9 cellular contexts compared by ENCODE assay signal in genomic region chr19:11324748-11325389, GRCh38. TPM values are rescaled to one million over a fixed set of nuclear protein-coding genes. Genes with fewer than 3 reads are reported as not detected.
DNase-seq lines count a peak whose midpoint lies in the region; ATAC-seq and TF ChIP-seq lines count a peak whose summit lies in the region.
"Had no signal": no experiment of that assay in that cellular context is flagged by ENCODE, and none has a peak within 500 bp of the region (broad histone marks: within the 10 kb centered on the region; RNA-seq: fewer than 3 reads in every experiment).

No MANE protein-coding gene starts in this region.

- peaks cover 15% of the 10 kb centered on the region for H3K4me1 Mint-ChIP-seq in activated CD4-positive, alpha-beta T cell treated with anti-CD3 and anti-CD28 coated beads for 36 hours

- no peaks in the 10 kb centered on the region for H3K9me3 ChIP-seq in liver (ENCODE audit: control insufficient read depth in 4 of 4, low read length in 3 of 4)

- no peak for TF ChIP-seq RAD21 in liver (IDR thresholded peaks at IDR 0.05)

- H3K27me3 Mint-ChIP-seq in activated CD4-positive, alpha-beta T cell treated with anti-CD3 and anti-CD28 coated beads for 36 hours: peaks cover 9% of the 10 kb centered on the region

- intact Hi-C loops in activated CD4-positive, alpha-beta T cell treated with anti-CD3 and anti-CD28 coated beads for 36 hours (cut with DNase I, micrococcal nuclease): no loop called here

- no peak overlapping the region for H3K4me3 Mint-ChIP-seq in activated CD4-positive, alpha-beta T cell treated with anti-CD3 and anti-CD28 coated beads for 36 hours

- 86% methylated on average over 17 of the region's 17 CpGs for WGBS in liver

- no peak for ATAC-seq in activated CD4-positive, alpha-beta T cell treated with anti-CD3 and anti-CD28 coated beads for 36 hours
- ATAC-seq in HG02610 (IDR thresholded peaks at IDR 0.05; ENCODE audit: unreplicated experiment) (no peak), GM19351 (IDR thresholded peaks at IDR 0.05; ENCODE audit: unreplicated experiment) (no peak)

- no peak for TF ChIP-seq CTCF in liver (IDR thresholded peaks at IDR 0.05; ENCODE audit: low read depth, low read length, missing input control)

- H3K9me3 Mint-ChIP-seq in activated CD4-positive, alpha-beta T cell treated with anti-CD3 and anti-CD28 coated beads for 36 hours (ENCODE audit: low read depth): no peaks in the 10 kb centered on the region

- no peaks in the 10 kb centered on the region for H3K36me3 Mint-ChIP-seq in activated CD4-positive, alpha-beta T cell treated with anti-CD3 and anti-CD28 coated beads for 36 hours (ENCODE audit: low read depth)

- POLR2A ChIA-PET in activated CD4-positive, alpha-beta T cell treated with anti-CD3 and anti-CD28 coated beads for 36 hours (lab: Charles Lee): interaction anchor here (0.6 kb wide), 1 partner anchor 127 kb away, joined by 6 read pairs; no protein-coding TSS in a partner anchor

- no peak for DNase-seq in activated CD4-positive, alpha-beta T cell treated with anti-CD3 and anti-CD28 coated beads for 36 hours
- DNase-seq in activated CD4-positive, alpha-beta T cell treated with anti-CD3 and anti-CD28 coated beads, Interleukin-2, amount 50 U/mL, for 4 hours: no peak
- DNase-seq in HuH-7.5 (ENCODE audit: low spot score): no peak

- H3K27ac Mint-ChIP-seq in activated CD4-positive, alpha-beta T cell treated with anti-CD3 and anti-CD28 coated beads for 36 hours: peak overlapping the region; percentile 88

- H3K27ac ChIP-seq in angular gyrus (ENCODE audit: low read depth, low read length) (peak overlapping the region; percentile 30), liver (ENCODE audit: low read depth in 1 of 2, low read length in 2 of 2) (peak overlapping the region; percentile 64 to 85), temporal lobe (ENCODE audit: low read depth, low read length) (peak overlapping the region; percentile 82)

- CTCF ChIA-PET in activated CD4-positive, alpha-beta T cell treated with anti-CD3 and anti-CD28 coated beads for 36 hours (lab: Charles Lee): no interaction called here

- H3K27me3 ChIP-seq in liver (ENCODE audit: control insufficient read depth in 4 of 4, insufficient read depth in 4 of 4, low read length in 3 of 4): no peaks in the 10 kb centered on the region

- peaks cover 6 to 16% (median 12%) of the 10 kb centered on the region in 4 donors for H3K4me1 ChIP-seq in liver (ENCODE audit: control insufficient read depth in 4 of 4, insufficient read depth in 4 of 4, low read length in 3 of 4)

- H3K9ac ChIP-seq in liver (ENCODE audit: low read depth in 1 of 2, low read length in 2 of 2): no peak overlapping the region

- no peak overlapping the region for H3K4me3 ChIP-seq in liver (ENCODE audit: low read depth in 1 of 3, low read length in 3 of 3)

- peaks cover 0 to 2% (median 0%) of the 10 kb centered on the region in 4 donors for H3K36me3 ChIP-seq in liver (ENCODE audit: control insufficient read depth in 4 of 4, insufficient read depth in 3 of 4, low read depth in 1 of 4, low read length in 3 of 4)

TF ChIP-seq in liver, 16 proteins besides CTCF, POLR2A, EP300 and RAD21:
- peak; percentile 1 for TF ChIP-seq HNF4G (IDR thresholded peaks at IDR 0.05)
- TF ChIP-seq HNF4A (conservative IDR thresholded peaks at IDR 0.05): no peak

RNA-seq across cellular contexts. Expression of gene RAB3D, which starts 14.6 kb away (rescaled TPM):
- 1 to 10 TPM; 7.5 to 8.9 TPM for total RNA-seq in activated CD4-positive, alpha-beta T cell treated with anti-CD3 and anti-CD28 coated beads for 36 hours
- 10 to 100 TPM in 1 of 2 donors, 1 to 10 TPM in 1; 9.5 to 10.2 TPM for total RNA-seq in liver
- polyA plus RNA-seq in liver: 1 to 10 TPM; 1.1 to 1.4 TPM
- 12.0 TPM for total RNA-seq in temporal lobe

RNA-seq across cellular contexts. Expression of gene TMEM205, which starts 21.2 kb away (rescaled TPM):
- total RNA-seq in activated CD4-positive, alpha-beta T cell treated with anti-CD3 and anti-CD28 coated beads for 36 hours: 10 to 100 TPM; 28.0 to 32.6 TPM
- 100 to 1,000 TPM; 110 to 268 TPM for total RNA-seq in liver
- polyA plus RNA-seq in liver: 100 to 1,000 TPM; 275 to 410 TPM
- 33.7 TPM for total RNA-seq in temporal lobe

RNA-seq across cellular contexts. Expression of gene CCDC159, which starts 21.4 kb away (rescaled TPM):
- total RNA-seq in activated CD4-positive, alpha-beta T cell treated with anti-CD3 and anti-CD28 coated beads for 36 hours: 10 to 100 TPM; 15.3 to 18.0 TPM
- total RNA-seq in liver: 10 to 100 TPM in 1 of 2 donors, 1 to 10 TPM in 1; 6.3 to 19.3 TPM
- 10 to 100 TPM; 13.7 to 25.2 TPM for polyA plus RNA-seq in liver
- 3.2 TPM for total RNA-seq in temporal lobe

RNA-seq across cellular contexts. Expression of gene TSPAN16, which starts 28.9 kb away (rescaled TPM):
- total RNA-seq in activated CD4-positive, alpha-beta T cell treated with anti-CD3 and anti-CD28 coated beads for 36 hours: not detected
- total RNA-seq in liver (not detected), temporal lobe (not detected)
- not detected for polyA plus RNA-seq in liver
- total RNA-seq: frontal cortex had no signal

RNA-seq across cellular contexts. Expression of gene PLPPR2, which starts 30.4 kb away (rescaled TPM):
- 1 to 10 TPM; 2.1 to 2.2 TPM for total RNA-seq in activated CD4-positive, alpha-beta T cell treated with anti-CD3 and anti-CD28 coated beads for 36 hours
- total RNA-seq in liver (1 to 10 TPM; 1.3 to 6.9 TPM), temporal lobe (47.2 TPM)
- 10 to 100 TPM in 1 of 2 donors, 1 to 10 TPM in 1; 7.6 to 12.6 TPM for polyA plus RNA-seq in liver

Comparison
In these comparisons a context has a peak if more than half of its experiments do, and no peak if none do; other contexts are left out.
1. H3K27ac ChIP-seq: peak in every context shown above with its lines; median percentile 82 in temporal lobe; 74 in liver; 30 in angular gyrus.